15 cellular contexts compared by ENCODE assay signal in genomic region chr2:152513681-152514080, GRCh38.
DNase-seq lines count a peak whose midpoint lies in the region; ATAC-seq, FAIRE-seq and TF ChIP-seq lines count a peak whose summit lies in the region.
"Had no signal": no experiment of that assay in that cellular context is flagged by ENCODE, and none has a peak within 500 bp of the region (broad histone marks: within the 10 kb centered on the region; RNA-seq: fewer than 3 reads in every experiment).

No MANE protein-coding gene starts in this region.

- H3K4me1 Mint-ChIP-seq in natural killer cell = no peaks in the 10 kb centered on the region

- H3K4me3 ChIP-seq in right atrium auricular region (no peak overlapping the region), Panc1 (ENCODE audit: low read depth in 2 of 2, low read length in 2 of 2) (no peak overlapping the region), dorsolateral prefrontal cortex (no peak overlapping the region)
- H3K4me3 ChIP-seq: coronary artery, lower lobe of right lung, SK-N-MC had no signal

- CTCF ChIA-PET in Panc1 (lab: Charles Lee) = no interaction called here

- TF ChIP-seq CTCF in right atrium auricular region (IDR thresholded peaks at IDR 0.05) (no peak), Panc1 (IDR thresholded peaks at IDR 0.05) (no peak), dorsolateral prefrontal cortex (IDR thresholded peaks at IDR 0.05 in 54 of 56, conservative IDR thresholded peaks at IDR 0.05 in 2 of 56; ENCODE audit: low read depth in 1 of 56, partially characterized antibody in 56 of 56) (no peak), natural killer cell (IDR thresholded peaks at IDR 0.05) (no peak)

- ATAC-seq in Right ventricle myocardium superior (ENCODE audit: poor library complexity) (no peak), Panc1 (peak; percentile 78), natural killer cell (no peak), GM21423 (IDR thresholded peaks at IDR 0.05; ENCODE audit: unreplicated experiment) (no peak)
- ATAC-seq: lower lobe of right lung had no signal

- FAIRE-seq in frontal cortex (lab: Jason Lieb, UNC) = no peak

- H3K36me3 Mint-ChIP-seq in natural killer cell = no peaks in the 10 kb centered on the region

- in situ Hi-C loops in Panc1 (cut with HindIII; ENCODE audit: low pct_unique_long_range_greater_than_20kb, low sequenced_read_pairs) = no loop called here

- H3K9me3 Mint-ChIP-seq in natural killer cell = no peaks in the 10 kb centered on the region

- H3K4me1 ChIP-seq in right atrium auricular region = peaks cover 0 to under 1% of the 10 kb centered on the region in 2 donors
- H3K4me1 ChIP-seq in Panc1 (ENCODE audit: control insufficient read depth, insufficient read depth, low read length) = peaks cover 27% of the 10 kb centered on the region

- POLR2A ChIA-PET in Panc1 (lab: Charles Lee) = interaction anchor here (0.6 kb wide), 1 partner anchor 12 kb away, joined by 3 read pairs; no protein-coding TSS in a partner anchor

- H3K9me3 ChIP-seq in right atrium auricular region (no peaks in the 10 kb centered on the region), Panc1 (ENCODE audit: control insufficient read depth, insufficient read depth, low read depth, low read length) (no peaks in the 10 kb centered on the region)
- H3K9me3 ChIP-seq: lower lobe of right lung had no signal

- H3K27me3 Mint-ChIP-seq in natural killer cell (ENCODE audit: low read depth in 2 of 2) = peaks cover 5 to 14% of the 10 kb centered on the region in 2 donors

- H3K27me3 ChIP-seq in right atrium auricular region (no peaks in the 10 kb centered on the region), Panc1 (ENCODE audit: control insufficient read depth, insufficient read depth, low read length) (no peaks in the 10 kb centered on the region), dorsolateral prefrontal cortex (no peaks in the 10 kb centered on the region)

- H3K36me3 ChIP-seq in right atrium auricular region (no peaks in the 10 kb centered on the region), Panc1 (ENCODE audit: control insufficient read depth, insufficient read depth, low read length) (no peaks in the 10 kb centered on the region)
- H3K36me3 ChIP-seq: lower lobe of right lung had no signal

- DNase-seq in Right ventricle myocardium superior (peak; percentile 43), right atrium auricular region (ENCODE audit: low spot score) (no peak), Panc1 (ENCODE audit: low read depth, low spot score) (peak; percentile 82), dorsolateral prefrontal cortex (peak in 1 of 10 donors; percentile 86), frontal cortex (ENCODE audit: low spot score in 2 of 2) (no peak), natural killer cell (no peak)
- DNase-seq: activated CD4-positive, alpha-beta T cell treated with anti-CD3 and anti-CD28 coated beads, Interleukin-2, amount 50 U/mL, for 1 hour; activated gamma-delta T cell treated with Interleukin-2 at 50 U/mL for 16 hours; lower lobe of right lung; NCI-H2171 treated with DMSO at 0.1 percent for 48 hours had no signal

- no TSS peak for BruUV-seq in Panc1 (replicated peaks; lab: Mats Ljungman, UMichigan)

- H3K4me3 Mint-ChIP-seq in natural killer cell = no peak overlapping the region

- intact Hi-C loops in Right ventricle myocardium superior (cut with DNase I) = no loop called here
- intact Hi-C loops in Panc1 (cut with micrococcal nuclease; ENCODE audit: unreplicated experiment) = no loop called here
- intact Hi-C loops in dorsolateral prefrontal cortex (cut with DNase I) = no loop called here
- intact Hi-C loops in natural killer cell (cut with micrococcal nuclease) = no loop called here

- H3K27ac Mint-ChIP-seq in natural killer cell = no peak overlapping the region

- no peak overlapping the region for H3K27ac ChIP-seq in right atrium auricular region
- peak overlapping the region; percentile 59 for H3K27ac ChIP-seq in Panc1 (ENCODE audit: low read length)
- H3K27ac ChIP-seq in dorsolateral prefrontal cortex = peak overlapping the region in 47 of 59 donors; percentile 0 to 98 (median 51)
- H3K27ac ChIP-seq in temporal lobe (ENCODE audit: low read depth, low read length) = peak overlapping the region; percentile 14
- H3K27ac ChIP-seq: coronary artery, lower lobe of right lung, parathyroid adenoma, SK-N-MC had no signal

Comparison
In these comparisons a context has a peak if more than half of its experiments do, and no peak if none do; other contexts are left out.
1. DNase-seq: peak in Right ventricle myocardium superior (single experiment) and Panc1 (single experiment); none in right atrium auricular region (single experiment), frontal cortex (0 of 2) and natural killer cell (single experiment).
2. H3K27ac ChIP-seq: peak in Panc1 (single experiment), dorsolateral prefrontal cortex (47 of 59) and temporal lobe (single experiment); none in right atrium auricular region (0 of 2).